ENCODE assay signal across 8 cellular contexts in genomic region chrX:40145670-40146470, GRCh38. TPM values are rescaled to one million over a fixed set of nuclear protein-coding genes. Genes with fewer than 3 reads are reported as not detected.
DNase-seq lines count a peak whose midpoint lies in the region; FAIRE-seq and TF ChIP-seq lines count a peak whose summit lies in the region.

No MANE protein-coding gene starts in this region.

- no peak overlapping the region for H3K27ac Mint-ChIP-seq in progenitor cell of endocrine pancreas

- intact Hi-C loops in adrenal gland (cut with DNase I) = no loop called here

- H3K4me3 ChIP-seq in DOHH2 (ENCODE audit: low read length) (no peak overlapping the region), SK-N-MC (peak overlapping the region; percentile 67; the same call in 1 of the 2 replicates), fibroblast of villous mesenchyme (ENCODE audit: low read depth, low read length) (peak overlapping the region; percentile 57), adrenal gland (peak overlapping the region in 1 of 4 donors; percentile 40)

- peaks cover 15% of the 10 kb centered on the region for H3K4me1 Mint-ChIP-seq in progenitor cell of endocrine pancreas (ENCODE audit: low read depth)

- no peaks in the 10 kb centered on the region for H3K79me2 ChIP-seq in DOHH2 (ENCODE audit: control insufficient read depth, low read length)

- H3K4me1 ChIP-seq in DOHH2 (ENCODE audit: control insufficient read depth, low read length) = peaks cover 51% of the 10 kb centered on the region
- peaks cover 5 to 25% of the 10 kb centered on the region in 2 donors for H3K4me1 ChIP-seq in adrenal gland (replicated peaks in 1 of 2)

- H3K36me3 ChIP-seq in DOHH2 (ENCODE audit: control insufficient read depth, low read length) (no peaks in the 10 kb centered on the region), SK-N-MC (ENCODE audit: insufficient read depth, low read length) (no peaks in the 10 kb centered on the region), adrenal gland (replicated peaks in 1 of 2) (no peaks in the 10 kb centered on the region)

- no peaks in the 10 kb centered on the region for H3K9me3 Mint-ChIP-seq in progenitor cell of endocrine pancreas (ENCODE audit: low read depth)

- DNase-seq in SK-N-MC (ENCODE audit: low read depth, low spot score) (no peak), fibroblast of villous mesenchyme (ENCODE audit: low read depth) (no peak), progenitor cell of endocrine pancreas (ENCODE audit: low spot score, unreplicated experiment) (no peak), mucosa of gallbladder (ENCODE audit: low spot score) (no peak), urothelium cell line (ENCODE audit: low spot score) (no peak), adrenal gland (no peak), HuH-7.5 (ENCODE audit: low spot score) (no peak)

- no peak for FAIRE-seq in urothelium cell line (lab: Jason Lieb, UNC)

- TF ChIP-seq POLR2A in adrenal gland (IDR thresholded peaks at IDR 0.05) = no peak

- H3K27ac ChIP-seq in DOHH2 (ENCODE audit: low read depth, low read length) (no peak overlapping the region), SK-N-MC (no peak overlapping the region), adrenal gland (no peak overlapping the region)

- H4K20me1 ChIP-seq in DOHH2 (ENCODE audit: control insufficient read depth, insufficient read depth, low read depth, low read length) = no peaks in the 10 kb centered on the region

- H3K27me3 Mint-ChIP-seq in progenitor cell of endocrine pancreas = peaks cover 64% of the 10 kb centered on the region

- H3K9me3 ChIP-seq in DOHH2 (ENCODE audit: control insufficient read depth, insufficient read depth, low read length) (no peaks in the 10 kb centered on the region), SK-N-MC (ENCODE audit: low read depth, low read length) (no peaks in the 10 kb centered on the region), adrenal gland (replicated peaks in 1 of 3) (no peaks in the 10 kb centered on the region)

- H3K9ac ChIP-seq in SK-N-MC (ENCODE audit: insufficient read length) = no peak overlapping the region

- 0 out of 2 replicates have a peak, but pooled peaks cover 2% of the 10 kb centered on the region for H3K27me3 ChIP-seq in DOHH2 (ENCODE audit: control insufficient read depth, low read length)
- peaks cover 35% of the 10 kb centered on the region for H3K27me3 ChIP-seq in adrenal gland

- TF ChIP-seq CTCF in DOHH2 (IDR thresholded peaks at IDR 0.05; ENCODE audit: low read depth, low read length, poor library complexity, severe bottlenecking) = no peak
- TF ChIP-seq CTCF in fibroblast of villous mesenchyme (IDR thresholded peaks at IDR 0.05; ENCODE audit: insufficient read depth, low read depth, low read length) = no peak
- no peak for TF ChIP-seq CTCF in progenitor cell of endocrine pancreas (IDR thresholded peaks at IDR 0.05; ENCODE audit: unreplicated experiment)
- no peak for TF ChIP-seq CTCF in adrenal gland (IDR thresholded peaks at IDR 0.05)

- no peaks in the 10 kb centered on the region for H3K9me2 ChIP-seq in DOHH2 (replicated peaks; ENCODE audit: control insufficient read depth, low read length)

- 25 to 54% (median 27%) methylated on average over 14 to 66 of the region's 66 CpGs for WGBS in adrenal gland, 4 donors

- peak overlapping the region; percentile 41 for H3K4me2 ChIP-seq in DOHH2 (ENCODE audit: low read length)

- H3K4me3 Mint-ChIP-seq in progenitor cell of endocrine pancreas (ENCODE audit: low read depth) = peak overlapping the region; percentile 64

- 0 out of 2 replicates have a peak, but pooled peaks cover 3% of the 10 kb centered on the region for H3F3A ChIP-seq in DOHH2 (ENCODE audit: control insufficient read depth, insufficient read depth)

- H3K36me3 Mint-ChIP-seq in progenitor cell of endocrine pancreas (ENCODE audit: insufficient read depth) = peaks cover 7% of the 10 kb centered on the region

RNA-seq across cellular contexts. Expression of gene BCOR, which starts 48.1 kb away (rescaled TPM):
- total RNA-seq in fibroblast of villous mesenchyme = 23.8 and 24.2 TPM in 2 replicates
- total RNA-seq in progenitor cell of endocrine pancreas = 20.5 TPM in 2 replicates
- total RNA-seq in mucosa of gallbladder = 25.8 TPM
- 10 to 100 TPM; 21.7 to 42.9 (median 30.6) TPM for total RNA-seq in adrenal gland
- polyA plus RNA-seq in adrenal gland = 10 to 100 TPM; 13.7 to 16.0 (median 14.0) TPM
